17 cellular contexts compared by ENCODE assay signal in the genomic region with DNA sequence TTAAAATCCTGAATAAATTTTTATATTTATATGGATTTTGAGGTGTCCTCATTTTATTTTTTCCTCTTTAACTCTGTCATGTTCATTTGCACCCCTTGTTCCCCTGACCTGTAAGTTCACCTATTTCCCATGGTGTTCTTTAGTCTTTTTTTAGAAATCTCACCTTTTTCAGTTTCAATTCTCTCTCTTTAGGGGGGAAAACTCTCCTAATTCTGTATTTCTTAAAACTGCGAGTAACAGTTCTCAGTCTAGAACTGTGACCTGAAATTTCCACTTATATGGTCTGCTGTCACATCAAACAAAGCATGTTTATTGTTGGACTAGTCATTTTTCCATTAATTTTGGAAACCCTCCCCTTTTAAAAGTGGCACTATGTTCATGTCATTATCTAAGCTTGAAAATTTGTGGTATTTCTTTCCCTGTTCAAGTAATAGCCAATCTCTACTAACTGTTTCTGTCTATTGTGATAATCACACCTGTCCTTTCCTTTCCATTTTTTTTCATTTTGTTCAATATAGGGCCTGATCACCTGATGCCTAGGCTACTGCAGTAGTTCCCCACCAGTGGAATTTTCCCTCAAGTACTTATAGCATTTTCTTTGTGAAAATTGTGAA. TPM values are rescaled to one million over a fixed set of nuclear protein-coding genes. Genes with fewer than 3 reads are reported as not detected.
DNase-seq lines count a peak whose midpoint lies in the region; ATAC-seq and TF ChIP-seq lines count a peak whose summit lies in the region.
"Had no signal": no experiment of that assay in that cellular context is flagged by ENCODE, and none has a peak within 500 bp of the region (broad histone marks: within the 10 kb centered on the region; RNA-seq: fewer than 3 reads in every experiment).

No MANE protein-coding gene starts in this region.

- CTCF ChIA-PET in naive thymus-derived CD4-positive, alpha-beta T cell (lab: Charles Lee) = no interaction called here
- CTCF ChIA-PET in MCF 10A (lab: Yijun Ruan, JAX) = interaction anchor here (1.5 kb wide), 1 partner anchor 12 kb away, joined by 3 read pairs; no protein-coding TSS in a partner anchor

- peak; percentile 30 for DNase-seq in NCI-H146 treated with DMSO at 0.1 percent for 48 hours (lab: John Stamatoyannopoulos, UW; ENCODE audit: unreplicated experiment)
- no peak for DNase-seq in mesenteric fat pad (ENCODE audit: low spot score)
- DNase-seq in MG63 = no peak
- no peak for DNase-seq in naive thymus-derived CD4-positive, alpha-beta T cell
- no peak for DNase-seq in MCF 10A (ENCODE audit: unreplicated experiment)
- DNase-seq: CD4-positive, alpha-beta T cell; hypothalamus; mesenchymal stem cell; NCI-H1092; stimulated activated CD4-positive, alpha-beta T cell treated with anti-CD3 and anti-CD28 coated beads, Interleukin-4, amount 100 ng/mL, for 1 hour had no signal

- peaks cover 0 to 3% (median 0%) of the 10 kb centered on the region in 11 donors for H3K9me3 Mint-ChIP-seq in naive thymus-derived CD4-positive, alpha-beta T cell
- H3K9me3 Mint-ChIP-seq in MCF 10A (ENCODE audit: unreplicated experiment) = no peaks in the 10 kb centered on the region
- H3K9me3 Mint-ChIP-seq: CD4-positive, alpha-beta T cell had no signal

- H3K4me3 Mint-ChIP-seq in naive thymus-derived CD4-positive, alpha-beta T cell = no peak overlapping the region
- no peak overlapping the region for H3K4me3 Mint-ChIP-seq in MCF 10A (ENCODE audit: unreplicated experiment)
- H3K4me3 Mint-ChIP-seq: CD4-positive, alpha-beta T cell; T-helper 1 cell treated with Interleukin-12 subunit alpha and Interleukin-12 subunit beta and Interleukin-4 antibody, amounts not matched to agents 30 μg/mL and 1 μg/mL, for 36 hours had no signal

- H3K27me3 Mint-ChIP-seq in naive thymus-derived CD4-positive, alpha-beta T cell = peaks cover 0 to 5% (median 0%) of the 10 kb centered on the region in 5 donors
- no peaks in the 10 kb centered on the region for H3K27me3 Mint-ChIP-seq in MCF 10A (ENCODE audit: insufficient read depth, unreplicated experiment)
- H3K27me3 Mint-ChIP-seq: CD4-positive, alpha-beta T cell; progenitor cell of endocrine pancreas had no signal

- no peaks in the 10 kb centered on the region for H3K27me3 ChIP-seq in MG63
- no peaks in the 10 kb centered on the region for H3K27me3 ChIP-seq in naive thymus-derived CD4-positive, alpha-beta T cell (ENCODE audit: control insufficient read depth in 2 of 2, insufficient read depth in 2 of 2, low read length in 2 of 2)
- H3K27me3 ChIP-seq: suprapubic skin had no signal

- H3K4me1 Mint-ChIP-seq in naive thymus-derived CD4-positive, alpha-beta T cell = peaks cover 0 to 31% (median 0%) of the 10 kb centered on the region in 7 donors
- peaks cover 7% of the 10 kb centered on the region for H3K4me1 Mint-ChIP-seq in MCF 10A (ENCODE audit: insufficient read depth, unreplicated experiment)

- no peak overlapping the region for H3K27ac ChIP-seq in naive thymus-derived CD4-positive, alpha-beta T cell (ENCODE audit: low read depth, low read length)
- H3K27ac ChIP-seq: epithelial cell of prostate, suprapubic skin had no signal

- no peak overlapping the region for H3K27ac Mint-ChIP-seq in naive thymus-derived CD4-positive, alpha-beta T cell
- H3K27ac Mint-ChIP-seq in MCF 10A (ENCODE audit: low read depth, unreplicated experiment) = no peak overlapping the region
- H3K27ac Mint-ChIP-seq: CD4-positive, alpha-beta T cell; progenitor cell of endocrine pancreas; T-helper 1 cell treated with Interleukin-12 subunit alpha and Interleukin-12 subunit beta and Interleukin-4 antibody, amounts not matched to agents 30 μg/mL and 1 μg/mL, for 36 hours had no signal

- no TSS peak for BruUV-seq in MCF 10A (replicated peaks; lab: Mats Ljungman, UMichigan)

- no peaks in the 10 kb centered on the region for H3K9me3 ChIP-seq in MG63
- no peaks in the 10 kb centered on the region for H3K9me3 ChIP-seq in naive thymus-derived CD4-positive, alpha-beta T cell (ENCODE audit: control insufficient read depth in 2 of 3, low read length in 3 of 3)
- H3K9me3 ChIP-seq: suprapubic skin had no signal

- intact Hi-C loops in naive thymus-derived CD4-positive, alpha-beta T cell (cut with micrococcal nuclease) = no loop called here
- intact Hi-C loops in MCF 10A (cut with micrococcal nuclease) = no loop called here

- no peak overlapping the region for H3K4me3 ChIP-seq in MG63
- no peak overlapping the region for H3K4me3 ChIP-seq in naive thymus-derived CD4-positive, alpha-beta T cell (ENCODE audit: low read length)
- H3K4me3 ChIP-seq: suprapubic skin had no signal

- H3K36me3 ChIP-seq in MG63 = no peaks in the 10 kb centered on the region
- no peaks in the 10 kb centered on the region for H3K36me3 ChIP-seq in naive thymus-derived CD4-positive, alpha-beta T cell (ENCODE audit: control insufficient read depth in 2 of 3, insufficient read depth in 3 of 3, low read length in 3 of 3)
- H3K36me3 ChIP-seq: suprapubic skin had no signal

- H3K36me3 Mint-ChIP-seq in naive thymus-derived CD4-positive, alpha-beta T cell = peaks cover 0 to 8% (median 4%) of the 10 kb centered on the region in 5 donors
- no peaks in the 10 kb centered on the region for H3K36me3 Mint-ChIP-seq in MCF 10A (ENCODE audit: insufficient read depth, unreplicated experiment)

- no peaks in the 10 kb centered on the region for H3K4me1 ChIP-seq in naive thymus-derived CD4-positive, alpha-beta T cell (ENCODE audit: control insufficient read depth in 2 of 2, insufficient read depth in 2 of 2, low read length in 2 of 2)
- H3K4me1 ChIP-seq: suprapubic skin had no signal

- POLR2A ChIA-PET in naive thymus-derived CD4-positive, alpha-beta T cell (lab: Charles Lee) = interaction anchor here (1.5 kb wide), 1 partner anchor 15 kb away, joined by 5 read pairs; a partner anchor contains a TSS
- POLR2A ChIA-PET in MCF 10A (lab: Yijun Ruan, JAX) = interaction anchor here (0.7 to 2.5 kb wide), 3 partner anchors 12 to 26 kb away, joined by 3 to 13 read pairs (median 4); a partner anchor contains a TSS

- ATAC-seq in GM18861 (IDR thresholded peaks at IDR 0.05; ENCODE audit: unreplicated experiment) (peak; percentile 47), GM21360 (IDR thresholded peaks at IDR 0.05; ENCODE audit: unreplicated experiment) (peak; percentile 52), HG02973 (IDR thresholded peaks at IDR 0.05; ENCODE audit: unreplicated experiment) (peak; percentile 49)
- ATAC-seq in naive thymus-derived CD4-positive, alpha-beta T cell = no peak

- no peak for TF ChIP-seq CTCF in MCF 10A (IDR thresholded peaks at IDR 0.05; ENCODE audit: unreplicated experiment)

RNA-seq across cellular contexts. Expression of a gene that starts 14.0 kb away (rescaled TPM):
- total RNA-seq in mesenteric fat pad (12.7 TPM), MCF 10A (2022) (3.9 and 5.6 TPM in 2 replicates)
- total RNA-seq in MG63 (2014; rRNA removed; shearing (Covaris generic); ENCODE audit: low replicate concordance) = 4.2 and 11.5 TPM in 2 replicates
- 10 to 100 TPM; 16.5 to 68.2 (median 27.9) TPM for total RNA-seq in naive thymus-derived CD4-positive, alpha-beta T cell
- polyA plus RNA-seq in naive thymus-derived CD4-positive, alpha-beta T cell = 10 to 100 TPM; 17.5 to 19.8 TPM
